In the genomic region with DNA sequence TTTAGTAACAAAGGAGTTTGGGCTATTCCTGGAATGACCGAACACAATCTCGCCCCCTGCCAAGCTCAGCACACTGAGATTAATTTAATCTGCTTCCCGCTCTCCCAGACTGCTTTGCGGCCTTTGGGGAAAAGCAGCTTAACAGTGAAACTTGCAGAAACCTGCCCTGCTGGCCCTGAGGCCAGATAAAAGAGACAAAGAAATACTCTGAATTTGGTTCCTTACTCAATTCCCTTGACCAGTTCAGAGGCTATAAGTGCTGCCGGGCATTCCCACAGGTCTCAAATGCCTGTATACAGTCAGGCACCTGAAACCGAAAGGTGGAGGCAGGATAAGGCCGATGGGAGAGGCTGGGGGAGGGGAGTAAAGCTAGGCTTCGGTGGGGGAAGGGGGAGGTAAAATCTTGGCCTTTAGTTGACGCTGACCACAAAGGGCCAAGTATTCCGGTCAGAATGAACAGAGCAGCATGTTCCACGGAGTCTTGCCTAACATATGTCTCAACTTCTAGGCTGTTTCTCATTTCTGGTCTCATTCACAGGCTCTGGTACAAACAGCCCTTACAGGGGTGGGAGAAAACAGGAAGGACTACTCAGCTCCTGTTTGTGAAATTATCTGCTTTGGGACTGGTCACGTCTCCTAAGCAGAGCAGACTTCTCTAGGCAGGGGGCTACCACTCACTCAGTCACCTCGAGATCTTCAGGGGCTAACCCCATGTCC, we compare ENCODE assay signal across 8 cellular contexts. TPM values are rescaled to one million over a fixed set of nuclear protein-coding genes. Genes with fewer than 3 reads are reported as not detected.
DNase-seq lines count a peak whose midpoint lies in the region; ATAC-seq and TF ChIP-seq lines count a peak whose summit lies in the region.

No MANE protein-coding gene starts in this region.

- peak overlapping the region; percentile 9 to 48 (median 45) for H3K4me3 Mint-ChIP-seq in nephron

- intact Hi-C loops in Panc1 (cut with micrococcal nuclease; ENCODE audit: unreplicated experiment): no loop called here

- POLR2A ChIA-PET in Panc1 (lab: Charles Lee): no interaction called here

- peak overlapping the region; percentile 76 to 90 (median 85) for H3K27ac Mint-ChIP-seq in nephron

- H3K27me3 ChIP-seq in Panc1 (ENCODE audit: control insufficient read depth, insufficient read depth, low read length): no peaks in the 10 kb centered on the region

- no peaks in the 10 kb centered on the region for H3K9me3 Mint-ChIP-seq in nephron

- CTCF ChIA-PET in Panc1 (lab: Charles Lee): interaction anchor here (0.6 to 1.1 kb wide), 2 partner anchors 11 to 43 kb away, joined by 4 to 5 read pairs; no protein-coding TSS in a partner anchor

- H3K36me3 Mint-ChIP-seq in nephron (ENCODE audit: low read depth): peaks cover 41% of the 10 kb centered on the region

- no peaks in the 10 kb centered on the region for H3K9me3 ChIP-seq in Panc1 (ENCODE audit: control insufficient read depth, insufficient read depth, low read depth, low read length)

- no peak for TF ChIP-seq CTCF in Panc1 (IDR thresholded peaks at IDR 0.05)
- no peak for TF ChIP-seq CTCF in epithelial cell of proximal tubule (conservative IDR thresholded peaks at IDR 0.05; ENCODE audit: low read depth, low read length)
- TF ChIP-seq CTCF in nephron (IDR thresholded peaks at IDR 0.05; ENCODE audit: unreplicated experiment in 3 of 3): no peak

- H3K27me3 Mint-ChIP-seq in nephron (ENCODE audit: low read depth): no peaks in the 10 kb centered on the region

- H3K36me3 ChIP-seq in Panc1 (ENCODE audit: control insufficient read depth, insufficient read depth, low read length): peaks cover 7% of the 10 kb centered on the region

- peaks cover 87% of the 10 kb centered on the region for H3K4me1 Mint-ChIP-seq in nephron

- in situ Hi-C loops in Panc1 (cut with HindIII; ENCODE audit: low pct_unique_long_range_greater_than_20kb, low sequenced_read_pairs) (no loop called here), ACHN (cut with HindIII; ENCODE audit: low pct_ligation_motif_present, low pct_unique_long_range_greater_than_20kb, low sequenced_read_pairs) (no loop called here)

- no TSS peak for BruUV-seq in Panc1 (replicated peaks; lab: Mats Ljungman, UMichigan)

- H3K4me3 ChIP-seq in Panc1 (ENCODE audit: low read depth in 2 of 2, low read length in 2 of 2): peak overlapping the region in 1 of 2 experiments; percentile 8; a peak in 1 of 4 replicates
- peak overlapping the region; percentile 10 for H3K4me3 ChIP-seq in epithelial cell of proximal tubule (ENCODE audit: low read depth, low read length)

- H3K27ac ChIP-seq in Panc1 (ENCODE audit: low read length): peak overlapping the region; percentile 93

- no peak for ATAC-seq in Panc1

- peaks cover 91% of the 10 kb centered on the region for H3K4me1 ChIP-seq in Panc1 (ENCODE audit: control insufficient read depth, insufficient read depth, low read length)

- DNase-seq in Ammon's horn (ENCODE audit: low spot score): peak; percentile 71
- DNase-seq in Panc1 (ENCODE audit: low read depth, low spot score): no peak
- peak; percentile 73 for DNase-seq in epithelial cell of proximal tubule (ENCODE audit: low read depth)
- no peak for DNase-seq in activated gamma-delta T cell (lab: John Stamatoyannopoulos, UW)
- DNase-seq in ACHN: no peak
- no peak for DNase-seq in KG1 (lab: John Stamatoyannopoulos, UW)
- DNase-seq in NCI-H748 (lab: John Stamatoyannopoulos, UW; ENCODE audit: unreplicated experiment): no peak

RNA-seq across cellular contexts. Expression of gene A3GALT2, which starts 17.8 kb away (rescaled TPM):
- not detected for total RNA-seq in Panc1 (2021; ENCODE audit: unreplicated experiment)
- not detected for polyA plus RNA-seq in Panc1 (2012; ENCODE audit: insufficient read length)
- not detected in 2 replicates for total RNA-seq in epithelial cell of proximal tubule

Comparison
In these comparisons a context has a peak if more than half of its experiments do, and no peak if none do; other contexts are left out.
1. DNase-seq: peak in Ammon's horn (single experiment) and epithelial cell of proximal tubule (single experiment); none in Panc1 (single experiment), activated gamma-delta T cell (single experiment), ACHN (single experiment), KG1 (single experiment) and NCI-H748 (single experiment).